ENCODE assay signal across 10 cellular contexts in the genomic region with DNA sequence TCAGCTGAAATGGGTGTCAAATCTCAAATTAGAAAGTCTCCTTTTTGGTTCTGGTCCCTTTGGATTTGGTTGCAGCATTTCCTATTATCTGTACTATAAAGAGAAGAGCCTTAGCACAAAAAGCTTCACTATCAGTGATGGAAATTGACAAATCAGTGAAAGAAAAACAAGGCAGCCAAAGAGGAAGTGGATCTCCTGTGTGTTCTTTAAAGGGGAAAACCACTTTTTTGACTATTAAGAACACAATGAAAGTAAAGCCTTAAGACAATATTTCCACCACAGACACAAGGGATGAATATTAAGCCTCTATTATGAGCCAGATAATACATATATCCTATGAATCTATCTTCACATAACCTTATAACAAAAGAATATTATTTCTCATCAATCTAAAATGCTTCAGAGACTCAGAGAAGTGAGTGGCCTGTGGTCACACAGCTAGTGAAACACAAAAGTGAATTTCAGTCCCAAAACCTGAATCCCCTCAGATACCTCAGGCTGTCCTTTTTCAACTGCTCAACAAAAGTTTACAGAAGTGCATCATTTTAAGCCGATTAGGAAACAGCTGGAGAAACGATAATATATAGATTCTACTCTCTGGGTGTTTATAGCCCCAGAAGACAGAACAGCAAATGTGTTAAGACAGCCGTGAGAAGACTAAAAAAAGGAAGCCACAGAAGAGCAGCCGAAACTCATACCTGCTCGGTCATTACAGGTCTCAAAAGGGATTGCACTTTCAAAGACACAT.
DNase-seq lines count a peak whose midpoint lies in the region; ATAC-seq, FAIRE-seq and TF ChIP-seq lines count a peak whose summit lies in the region.
"Had no signal": no experiment of that assay in that cellular context is flagged by ENCODE, and none has a peak within 500 bp of the region (broad histone marks: within the 10 kb centered on the region; RNA-seq: fewer than 3 reads in every experiment).

No MANE protein-coding gene starts in this region.

- TF ChIP-seq POLR2A in GM18505 (IDR thresholded peaks at IDR 0.05; ENCODE audit: borderline replicate concordance, extremely low read depth, insufficient read depth, insufficient read length): no peak

- peak; percentile 74 for ATAC-seq in GM18505 (IDR thresholded peaks at IDR 0.05; ENCODE audit: unreplicated experiment)
- ATAC-seq in GM19463 (IDR thresholded peaks at IDR 0.05; ENCODE audit: unreplicated experiment): peak; percentile 83
- ATAC-seq in HG02938 (IDR thresholded peaks at IDR 0.05; ENCODE audit: unreplicated experiment): peak; percentile 83
- ATAC-seq in HG03575 (IDR thresholded peaks at IDR 0.05; ENCODE audit: extremely low read depth, insufficient number of reproducible peaks, low FRiP score, unreplicated experiment): peak; percentile 83

- FAIRE-seq in RCC 7860 (lab: Jason Lieb, UNC): no peak

- no peak for DNase-seq in activated effector memory CD4-positive, alpha-beta T cell treated with anti-CD3 and anti-CD28 coated beads, Interleukin-2, amount 50 U/mL, for 16 hours
- no peak for DNase-seq in RCC 7860 (ENCODE audit: low spot score)
- no peak for DNase-seq in activated CD4-positive, alpha-beta T cell treated with anti-CD3 and anti-CD28 coated beads for 48 hours
- no peak for DNase-seq in stimulated activated CD4-positive, alpha-beta T cell treated with anti-CD3 and anti-CD28 coated beads, Interleukin-12 subunit alpha, Interleukin-12 subunit beta, amount 100 ng/mL, for 4 hours
- DNase-seq: aorta, NCI-H510A treated with DMSO at 0.1 percent for 48 hours had no signal
